Comparison of ENCODE assay signal across 1 cellular context in the genomic region with DNA sequence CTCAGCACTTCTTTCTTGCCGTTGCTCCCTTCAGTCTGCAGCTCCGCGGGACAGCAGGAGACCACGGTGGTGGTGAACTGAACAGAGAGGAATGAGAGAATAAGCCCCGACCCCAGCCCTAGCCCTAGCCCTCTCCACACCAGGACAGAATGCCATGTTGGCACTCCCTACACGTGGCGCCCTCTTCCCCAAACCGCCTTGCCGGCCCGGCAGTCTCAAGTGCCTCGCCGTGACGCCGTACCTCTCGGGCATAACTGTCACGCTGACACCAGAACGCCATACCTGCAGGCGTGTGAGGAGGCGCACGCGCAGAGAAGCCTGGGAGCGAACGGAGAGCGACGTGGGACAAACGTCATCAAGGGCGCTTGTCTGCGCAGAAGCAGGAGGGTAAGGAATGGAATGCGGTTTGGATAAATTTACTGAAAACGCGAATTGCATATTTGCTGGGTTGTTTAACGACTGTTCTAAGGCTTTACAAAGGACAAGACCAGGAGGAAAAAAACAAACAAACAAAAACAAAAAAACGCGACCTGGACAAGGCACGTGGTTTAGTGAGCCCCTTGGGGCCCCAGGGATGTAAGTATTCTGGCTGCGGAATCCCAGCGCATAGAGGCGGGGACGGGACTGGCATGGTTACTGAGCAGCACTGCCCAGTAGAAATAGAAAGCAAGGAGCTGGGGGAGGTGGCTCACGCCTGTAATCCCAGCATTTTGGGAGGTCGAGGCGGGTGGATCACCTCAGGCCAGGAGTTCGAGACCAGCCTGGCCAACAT.
TF ChIP-seq lines count a peak whose summit lies in the region.

A gene with protein sequence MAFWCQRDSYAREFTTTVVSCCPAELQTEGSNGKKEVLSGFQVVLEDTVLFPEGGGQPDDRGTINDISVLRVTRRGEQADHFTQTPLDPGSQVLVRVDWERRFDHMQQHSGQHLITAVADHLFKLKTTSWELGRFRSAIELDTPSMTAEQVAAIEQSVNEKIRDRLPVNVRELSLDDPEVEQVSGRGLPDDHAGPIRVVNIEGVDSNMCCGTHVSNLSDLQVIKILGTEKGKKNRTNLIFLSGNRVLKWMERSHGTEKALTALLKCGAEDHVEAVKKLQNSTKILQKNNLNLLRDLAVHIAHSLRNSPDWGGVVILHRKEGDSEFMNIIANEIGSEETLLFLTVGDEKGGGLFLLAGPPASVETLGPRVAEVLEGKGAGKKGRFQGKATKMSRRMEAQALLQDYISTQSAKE (minus strand): TSS at position 294 of the 772 bp plus-strand sequence. CDS start 14 bp downstream, at position 280.

TF ChIP-seq in GM12878, 131 proteins besides CTCF, POLR2A, EP300 and RAD21 (continued from another document):
- TF ChIP-seq, protein P1, sequence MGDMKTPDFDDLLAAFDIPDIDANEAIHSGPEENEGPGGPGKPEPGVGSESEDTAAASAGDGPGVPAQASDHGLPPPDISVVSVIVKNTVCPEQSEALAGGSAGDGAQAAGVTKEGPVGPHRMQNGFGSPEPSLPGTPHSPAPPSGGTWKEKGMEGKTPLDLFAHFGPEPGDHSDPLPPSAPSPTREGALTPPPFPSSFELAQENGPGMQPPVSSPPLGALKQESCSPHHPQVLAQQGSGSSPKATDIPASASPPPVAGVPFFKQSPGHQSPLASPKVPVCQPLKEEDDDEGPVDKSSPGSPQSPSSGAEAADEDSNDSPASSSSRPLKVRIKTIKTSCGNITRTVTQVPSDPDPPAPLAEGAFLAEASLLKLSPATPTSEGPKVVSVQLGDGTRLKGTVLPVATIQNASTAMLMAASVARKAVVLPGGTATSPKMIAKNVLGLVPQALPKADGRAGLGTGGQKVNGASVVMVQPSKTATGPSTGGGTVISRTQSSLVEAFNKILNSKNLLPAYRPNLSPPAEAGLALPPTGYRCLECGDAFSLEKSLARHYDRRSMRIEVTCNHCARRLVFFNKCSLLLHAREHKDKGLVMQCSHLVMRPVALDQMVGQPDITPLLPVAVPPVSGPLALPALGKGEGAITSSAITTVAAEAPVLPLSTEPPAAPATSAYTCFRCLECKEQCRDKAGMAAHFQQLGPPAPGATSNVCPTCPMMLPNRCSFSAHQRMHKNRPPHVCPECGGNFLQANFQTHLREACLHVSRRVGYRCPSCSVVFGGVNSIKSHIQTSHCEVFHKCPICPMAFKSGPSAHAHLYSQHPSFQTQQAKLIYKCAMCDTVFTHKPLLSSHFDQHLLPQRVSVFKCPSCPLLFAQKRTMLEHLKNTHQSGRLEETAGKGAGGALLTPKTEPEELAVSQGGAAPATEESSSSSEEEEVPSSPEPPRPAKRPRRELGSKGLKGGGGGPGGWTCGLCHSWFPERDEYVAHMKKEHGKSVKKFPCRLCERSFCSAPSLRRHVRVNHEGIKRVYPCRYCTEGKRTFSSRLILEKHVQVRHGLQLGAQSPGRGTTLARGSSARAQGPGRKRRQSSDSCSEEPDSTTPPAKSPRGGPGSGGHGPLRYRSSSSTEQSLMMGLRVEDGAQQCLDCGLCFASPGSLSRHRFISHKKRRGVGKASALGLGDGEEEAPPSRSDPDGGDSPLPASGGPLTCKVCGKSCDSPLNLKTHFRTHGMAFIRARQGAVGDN (IDR thresholded peaks at IDR 0.05): peak; percentile 96
- peak; percentile 90 for TF ChIP-seq POLR2AphosphoS5 (IDR thresholded peaks at IDR 0.05; ENCODE audit: low read length)
- TF ChIP-seq, protein P2, sequence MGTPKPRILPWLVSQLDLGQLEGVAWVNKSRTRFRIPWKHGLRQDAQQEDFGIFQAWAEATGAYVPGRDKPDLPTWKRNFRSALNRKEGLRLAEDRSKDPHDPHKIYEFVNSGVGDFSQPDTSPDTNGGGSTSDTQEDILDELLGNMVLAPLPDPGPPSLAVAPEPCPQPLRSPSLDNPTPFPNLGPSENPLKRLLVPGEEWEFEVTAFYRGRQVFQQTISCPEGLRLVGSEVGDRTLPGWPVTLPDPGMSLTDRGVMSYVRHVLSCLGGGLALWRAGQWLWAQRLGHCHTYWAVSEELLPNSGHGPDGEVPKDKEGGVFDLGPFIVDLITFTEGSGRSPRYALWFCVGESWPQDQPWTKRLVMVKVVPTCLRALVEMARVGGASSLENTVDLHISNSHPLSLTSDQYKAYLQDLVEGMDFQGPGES (IDR thresholded peaks at IDR 0.05): no peak
- peak; percentile 24; the same call in 1 of the 2 replicates for TF ChIP-seq EED (IDR thresholded peaks at IDR 0.05; ENCODE audit: low read depth)
- TF ChIP-seq NFYA (IDR thresholded peaks at IDR 0.05; ENCODE audit: borderline replicate concordance, low read depth, low read length): no peak
- TF ChIP-seq CREM (IDR thresholded peaks at IDR 0.05; ENCODE audit: low read depth): peak; percentile 95
- TF ChIP-seq YY1 (IDR thresholded peaks at IDR 0.05; ENCODE audit: low read depth, low read length): peak; percentile 95
- TF ChIP-seq, protein P3, sequence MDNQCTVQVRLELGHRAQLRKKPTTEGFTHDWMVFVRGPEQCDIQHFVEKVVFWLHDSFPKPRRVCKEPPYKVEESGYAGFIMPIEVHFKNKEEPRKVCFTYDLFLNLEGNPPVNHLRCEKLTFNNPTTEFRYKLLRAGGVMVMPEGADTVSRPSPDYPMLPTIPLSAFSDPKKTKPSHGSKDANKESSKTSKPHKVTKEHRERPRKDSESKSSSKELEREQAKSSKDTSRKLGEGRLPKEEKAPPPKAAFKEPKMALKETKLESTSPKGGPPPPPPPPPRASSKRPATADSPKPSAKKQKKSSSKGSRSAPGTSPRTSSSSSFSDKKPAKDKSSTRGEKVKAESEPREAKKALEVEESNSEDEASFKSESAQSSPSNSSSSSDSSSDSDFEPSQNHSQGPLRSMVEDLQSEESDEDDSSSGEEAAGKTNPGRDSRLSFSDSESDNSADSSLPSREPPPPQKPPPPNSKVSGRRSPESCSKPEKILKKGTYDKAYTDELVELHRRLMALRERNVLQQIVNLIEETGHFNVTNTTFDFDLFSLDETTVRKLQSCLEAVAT (IDR thresholded peaks at IDR 0.05): peak; percentile 43; the same call in 1 of the 2 replicates
- TF ChIP-seq DPF2 (IDR thresholded peaks at IDR 0.05): 0 out of 2 replicates have a peak, but pooled peaks have one; percentile 43
- TF ChIP-seq, protein P4, sequence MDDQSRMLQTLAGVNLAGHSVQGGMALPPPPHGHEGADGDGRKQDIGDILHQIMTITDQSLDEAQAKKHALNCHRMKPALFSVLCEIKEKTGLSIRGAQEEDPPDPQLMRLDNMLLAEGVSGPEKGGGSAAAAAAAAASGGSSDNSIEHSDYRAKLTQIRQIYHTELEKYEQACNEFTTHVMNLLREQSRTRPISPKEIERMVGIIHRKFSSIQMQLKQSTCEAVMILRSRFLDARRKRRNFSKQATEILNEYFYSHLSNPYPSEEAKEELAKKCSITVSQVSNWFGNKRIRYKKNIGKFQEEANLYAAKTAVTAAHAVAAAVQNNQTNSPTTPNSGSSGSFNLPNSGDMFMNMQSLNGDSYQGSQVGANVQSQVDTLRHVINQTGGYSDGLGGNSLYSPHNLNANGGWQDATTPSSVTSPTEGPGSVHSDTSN (IDR thresholded peaks at IDR 0.05; ENCODE audit: insufficient replicate concordance, low read depth, low read length): peak; percentile 56
- TF ChIP-seq, protein P5, sequence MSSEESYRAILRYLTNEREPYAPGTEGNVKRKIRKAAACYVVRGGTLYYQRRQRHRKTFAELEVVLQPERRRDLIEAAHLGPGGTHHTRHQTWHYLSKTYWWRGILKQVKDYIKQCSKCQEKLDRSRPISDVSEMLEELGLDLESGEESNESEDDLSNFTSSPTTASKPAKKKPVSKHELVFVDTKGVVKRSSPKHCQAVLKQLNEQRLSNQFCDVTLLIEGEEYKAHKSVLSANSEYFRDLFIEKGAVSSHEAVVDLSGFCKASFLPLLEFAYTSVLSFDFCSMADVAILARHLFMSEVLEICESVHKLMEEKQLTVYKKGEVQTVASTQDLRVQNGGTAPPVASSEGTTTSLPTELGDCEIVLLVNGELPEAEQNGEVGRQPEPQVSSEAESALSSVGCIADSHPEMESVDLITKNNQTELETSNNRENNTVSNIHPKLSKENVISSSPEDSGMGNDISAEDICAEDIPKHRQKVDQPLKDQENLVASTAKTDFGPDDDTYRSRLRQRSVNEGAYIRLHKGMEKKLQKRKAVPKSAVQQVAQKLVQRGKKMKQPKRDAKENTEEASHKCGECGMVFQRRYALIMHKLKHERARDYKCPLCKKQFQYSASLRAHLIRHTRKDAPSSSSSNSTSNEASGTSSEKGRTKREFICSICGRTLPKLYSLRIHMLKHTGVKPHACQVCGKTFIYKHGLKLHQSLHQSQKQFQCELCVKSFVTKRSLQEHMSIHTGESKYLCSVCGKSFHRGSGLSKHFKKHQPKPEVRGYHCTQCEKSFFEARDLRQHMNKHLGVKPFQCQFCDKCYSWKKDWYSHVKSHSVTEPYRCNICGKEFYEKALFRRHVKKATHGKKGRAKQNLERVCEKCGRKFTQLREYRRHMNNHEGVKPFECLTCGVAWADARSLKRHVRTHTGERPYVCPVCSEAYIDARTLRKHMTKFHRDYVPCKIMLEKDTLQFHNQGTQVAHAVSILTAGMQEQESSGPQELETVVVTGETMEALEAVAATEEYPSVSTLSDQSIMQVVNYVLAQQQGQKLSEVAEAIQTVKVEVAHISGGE (CRISPR knock-in tag; IDR thresholded peaks at IDR 0.05): no peak
- peak; percentile 86; the same call in 1 of the 2 replicates for TF ChIP-seq SMAD5 (IDR thresholded peaks at IDR 0.05; ENCODE audit: low read depth)
- TF ChIP-seq, protein P6, sequence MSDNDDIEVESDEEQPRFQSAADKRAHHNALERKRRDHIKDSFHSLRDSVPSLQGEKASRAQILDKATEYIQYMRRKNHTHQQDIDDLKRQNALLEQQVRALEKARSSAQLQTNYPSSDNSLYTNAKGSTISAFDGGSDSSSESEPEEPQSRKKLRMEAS (IDR thresholded peaks at IDR 0.05; ENCODE audit: low read depth, low read length): peak; percentile 91
